In genomic region chr3:107216229-107216628, GRCh38 we compare ENCODE assay signal across 27 cellular contexts.
DNase-seq lines count a peak whose midpoint lies in the region; ATAC-seq and TF ChIP-seq lines count a peak whose summit lies in the region.
"Had no signal": no experiment of that assay in that cellular context is flagged by ENCODE, and none has a peak within 500 bp of the region (broad histone marks: within the 10 kb centered on the region; RNA-seq: fewer than 3 reads in every experiment).

No MANE protein-coding gene starts in this region.

- H3K4me1 ChIP-seq in DND-41 (ENCODE audit: insufficient read depth, low read length) (no peaks in the 10 kb centered on the region), RWPE2 (ENCODE audit: insufficient read depth, poor library complexity, severe bottlenecking) (peaks cover 53% of the 10 kb centered on the region)
- H3K4me1 ChIP-seq: lower lobe of right lung, uterus had no signal

- H3K4me3 ChIP-seq in DND-41 (ENCODE audit: low read depth in 1 of 2, low read length in 2 of 2), result no peak overlapping the region
- no peak overlapping the region for H3K4me3 ChIP-seq in RWPE2 (ENCODE audit: severe bottlenecking)
- H3K4me3 ChIP-seq in dorsolateral prefrontal cortex, result no peak overlapping the region
- H3K4me3 ChIP-seq: K562, lower lobe of right lung, MG63, skin epidermis, uterus had no signal

- H3K9ac ChIP-seq in DND-41 (ENCODE audit: low read depth, low read length), result no peak overlapping the region

- DNase-seq in DND-41 (no peak), RWPE2 (ENCODE audit: low spot score) (no peak), dorsolateral prefrontal cortex (no peak), osteocyte (ENCODE audit: extremely low spot score, unreplicated experiment) (no peak), H4 (ENCODE audit: low spot score) (no peak)
- no peak for DNase-seq in stimulated activated naive CD8-positive, alpha-beta T cell treated with anti-CD3 and anti-CD28 coated beads, Interleukin-15, amount 100 ng/mL, for 72 hours
- no peak for DNase-seq in stimulated activated CD4-positive, alpha-beta T cell treated with anti-CD3 and anti-CD28 coated beads, Interleukin-15, amount 100 ng/mL, for 24 hours
- DNase-seq: ACHN; activated CD4-positive, alpha-beta T cell treated with anti-CD3 and anti-CD28 coated beads for 1 hour; activated CD8-positive, alpha-beta T cell treated with anti-CD3 and anti-CD28 coated beads, Interleukin-2, amount 10 ng/mL, durations not matched to agents 7 days and 5 days; activated gamma-delta T cell treated with Interleukin-2 at 50 U/mL for 16 hours; activated naive CD8-positive, alpha-beta T cell treated with anti-CD3 and anti-CD28 coated beads, Interleukin-2, amount 50 U/mL, for 24 hours; activated T-cell treated with anti-CD3 and anti-CD28 coated beads, Interleukin-2, amount 50 U/mL, for 1 hour; cortex of kidney; lower lobe of right lung; NCI-H2081; OCI-M1; SIG-M5; stimulated activated CD4-positive, alpha-beta T cell treated with anti-CD3 and anti-CD28 coated beads, Interleukin-2, amount 100 ng/mL, for 24 hours; T-helper 1 cell; uterus had no signal

- no peak overlapping the region for H2AFZ ChIP-seq in DND-41 (ENCODE audit: low read depth, low read length)

- H3K36me3 Mint-ChIP-seq in osteocyte (ENCODE audit: unreplicated experiment), result no peaks in the 10 kb centered on the region

- ATAC-seq in DND-41 (ENCODE audit: insufficient read depth, low read depth) (peak; percentile 33; the same call in 1 of the 3 replicates), RWPE2 (ENCODE audit: low read depth) (no peak), HG03135 (IDR thresholded peaks at IDR 0.05; ENCODE audit: unreplicated experiment) (no peak)
- no peak for ATAC-seq in stimulated activated naive CD8-positive, alpha-beta T cell treated with anti-CD3 and anti-CD28 coated beads, Interleukin-15, amount 100 ng/mL, for 72 hours
- ATAC-seq: activated CD8-positive, alpha-beta T cell treated with anti-CD3 and anti-CD28 coated beads, Interleukin-2, amount 10 ng/mL, durations not matched to agents 7 days and 5 days; activated naive CD8-positive, alpha-beta T cell treated with anti-CD3 and anti-CD28 coated beads, Interleukin-2, amount 50 U/mL, for 24 hours; K562 had no signal

- no peak overlapping the region for H3K4me3 Mint-ChIP-seq in osteocyte (ENCODE audit: unreplicated experiment)
- no peak overlapping the region for H3K4me3 Mint-ChIP-seq in stimulated activated naive CD8-positive, alpha-beta T cell treated with anti-CD3 and anti-CD28 coated beads, Interleukin-15, amount 100 ng/mL, for 72 hours
- H3K4me3 Mint-ChIP-seq: activated CD8-positive, alpha-beta T cell treated with anti-CD3 and anti-CD28 coated beads, Interleukin-2, amount 10 ng/mL, durations not matched to agents 7 days and 5 days; activated naive CD8-positive, alpha-beta T cell treated with anti-CD3 and anti-CD28 coated beads, Interleukin-2, amount 50 U/mL, for 24 hours; brain had no signal

- no peaks in the 10 kb centered on the region for H4K20me1 ChIP-seq in DND-41 (ENCODE audit: insufficient read depth, low read length)

- H3K9me3 ChIP-seq in DND-41 (ENCODE audit: insufficient read depth, low read length, severe bottlenecking) (no peaks in the 10 kb centered on the region), RWPE2 (ENCODE audit: severe bottlenecking) (no peaks in the 10 kb centered on the region)
- H3K9me3 ChIP-seq: lower lobe of right lung, neutrophil, uterus had no signal

- H3K36me3 ChIP-seq in DND-41 (ENCODE audit: insufficient read depth, low read length) (no peaks in the 10 kb centered on the region), RWPE2 (ENCODE audit: low read depth) (no peaks in the 10 kb centered on the region)
- H3K36me3 ChIP-seq: lower lobe of right lung, MG63, neutrophil, uterus had no signal

- peaks cover 58% of the 10 kb centered on the region for H3K4me1 Mint-ChIP-seq in osteocyte (ENCODE audit: unreplicated experiment)
- H3K4me1 Mint-ChIP-seq in stimulated activated naive CD8-positive, alpha-beta T cell treated with anti-CD3 and anti-CD28 coated beads, Interleukin-15, amount 100 ng/mL, for 72 hours, result peaks cover 6% of the 10 kb centered on the region

- H3K27ac Mint-ChIP-seq in osteocyte (ENCODE audit: unreplicated experiment), result peak overlapping the region; percentile 75
- no peak overlapping the region for H3K27ac Mint-ChIP-seq in stimulated activated naive CD8-positive, alpha-beta T cell treated with anti-CD3 and anti-CD28 coated beads, Interleukin-15, amount 100 ng/mL, for 72 hours
- H3K27ac Mint-ChIP-seq: activated CD8-positive, alpha-beta T cell treated with anti-CD3 and anti-CD28 coated beads, Interleukin-2, amount 10 ng/mL, durations not matched to agents 7 days and 5 days; activated naive CD8-positive, alpha-beta T cell treated with anti-CD3 and anti-CD28 coated beads, Interleukin-2, amount 50 U/mL, for 24 hours had no signal

- no peak overlapping the region for H3K4me2 ChIP-seq in DND-41 (ENCODE audit: insufficient read depth, low read length)

- H3K9me3 Mint-ChIP-seq in osteocyte (ENCODE audit: unreplicated experiment), result peaks cover 5% of the 10 kb centered on the region
- no peaks in the 10 kb centered on the region for H3K9me3 Mint-ChIP-seq in stimulated activated naive CD8-positive, alpha-beta T cell treated with anti-CD3 and anti-CD28 coated beads, Interleukin-15, amount 100 ng/mL, for 72 hours
- H3K9me3 Mint-ChIP-seq: activated naive CD8-positive, alpha-beta T cell treated with anti-CD3 and anti-CD28 coated beads, Interleukin-2, amount 50 U/mL, for 24 hours had no signal

- H3K27me3 Mint-ChIP-seq in osteocyte (ENCODE audit: unreplicated experiment), result no peaks in the 10 kb centered on the region
- peaks cover 18% of the 10 kb centered on the region for H3K27me3 Mint-ChIP-seq in stimulated activated naive CD8-positive, alpha-beta T cell treated with anti-CD3 and anti-CD28 coated beads, Interleukin-15, amount 100 ng/mL, for 72 hours
- H3K27me3 Mint-ChIP-seq: brain had no signal

- no peak for TF ChIP-seq CTCF in DND-41 (IDR thresholded peaks at IDR 0.05; ENCODE audit: borderline replicate concordance, extremely low read depth, low read length, poor library complexity, severe bottlenecking)
- TF ChIP-seq CTCF in RWPE2 (IDR thresholded peaks at IDR 0.05; ENCODE audit: poor library complexity, severe bottlenecking), result no peak
- TF ChIP-seq CTCF in dorsolateral prefrontal cortex (IDR thresholded peaks at IDR 0.05 in 54 of 56, conservative IDR thresholded peaks at IDR 0.05 in 2 of 56; ENCODE audit: low read depth in 1 of 56, partially characterized antibody in 56 of 56), result no peak
- TF ChIP-seq CTCF in osteocyte (IDR thresholded peaks at IDR 0.05), result no peak

- H3K79me2 ChIP-seq in DND-41 (ENCODE audit: insufficient read depth, low read length), result no peaks in the 10 kb centered on the region

- no peaks in the 10 kb centered on the region for H3K27me3 ChIP-seq in DND-41 (ENCODE audit: insufficient read depth, low read length, poor library complexity)
- H3K27me3 ChIP-seq in RWPE2 (ENCODE audit: insufficient read depth, poor library complexity, severe bottlenecking), result no peaks in the 10 kb centered on the region
- H3K27me3 ChIP-seq in dorsolateral prefrontal cortex, result no peaks in the 10 kb centered on the region
- H3K27me3 ChIP-seq: MG63, neutrophil, uterus had no signal

- H3K27ac ChIP-seq in DND-41 (ENCODE audit: low read length), result no peak overlapping the region
- peak overlapping the region; percentile 99 for H3K27ac ChIP-seq in RWPE2 (ENCODE audit: poor library complexity, severe bottlenecking)
- peak overlapping the region in 58 of 59 donors; percentile 5 to 90 (median 78) for H3K27ac ChIP-seq in dorsolateral prefrontal cortex
- H3K27ac ChIP-seq: lower lobe of right lung, neutrophil, uterus had no signal

- intact Hi-C loops in dorsolateral prefrontal cortex (cut with DNase I), result no loop called here
